Comparison of ENCODE assay signal across 9 cellular contexts in the genomic region with DNA sequence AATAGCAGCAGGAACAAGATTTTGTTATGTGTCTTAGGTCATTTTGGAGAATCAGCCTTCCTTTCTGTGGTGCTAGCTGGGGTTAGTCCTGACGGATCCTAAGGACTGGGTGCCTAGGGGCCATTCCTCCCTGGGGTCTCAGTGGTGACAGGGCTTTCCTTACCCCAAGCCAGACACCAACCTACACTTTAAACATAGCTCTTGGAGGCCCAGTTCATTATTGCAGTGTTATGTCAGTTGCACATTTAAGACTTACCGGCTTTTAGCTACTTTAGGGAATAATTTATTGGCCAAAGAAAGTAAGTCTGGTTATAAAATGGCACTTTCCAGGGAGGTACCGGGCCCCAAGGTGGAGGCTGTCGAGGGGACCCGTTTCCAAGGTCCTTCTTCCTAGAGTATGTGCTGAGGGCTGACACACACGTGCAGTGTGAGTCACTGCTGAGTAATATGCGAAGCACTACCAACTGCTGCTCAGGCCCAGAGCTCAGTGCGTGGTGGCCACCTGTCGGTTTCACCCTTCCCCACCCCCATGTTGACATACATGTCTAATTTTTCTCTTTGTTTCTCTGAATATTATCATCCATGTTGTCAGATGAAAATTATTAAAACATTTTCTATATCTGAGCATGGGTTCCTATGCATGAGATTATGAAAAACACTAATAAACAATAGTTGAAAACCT. TPM values are rescaled to one million over a fixed set of nuclear protein-coding genes. Genes with fewer than 3 reads are reported as not detected.
DNase-seq lines count a peak whose midpoint lies in the region; ATAC-seq and TF ChIP-seq lines count a peak whose summit lies in the region.
"Had no signal": no experiment of that assay in that cellular context is flagged by ENCODE, and none has a peak within 500 bp of the region (broad histone marks: within the 10 kb centered on the region; RNA-seq: fewer than 3 reads in every experiment).

No MANE protein-coding gene starts in this region.

- H3K9me3 ChIP-seq in SJSA1 (replicated peaks) = no peaks in the 10 kb centered on the region
- H3K9me3 ChIP-seq in testis = no peaks in the 10 kb centered on the region

- DNase-seq in activated effector memory CD4-positive, alpha-beta T cell treated with anti-CD3 and anti-CD28 coated beads, Interleukin-2, amount 50 U/mL, for 16 hours = peak; percentile 81
- DNase-seq in activated effector memory CD4-positive, alpha-beta T cell treated with Interleukin-2 at 50 U/mL for 16 hours = no peak
- DNase-seq in SJSA1 (ENCODE audit: low read depth in 1 of 2, low spot score in 2 of 2) = peak; percentile 54 to 73
- DNase-seq in fibroblast of mammary gland (ENCODE audit: low read depth) = peak; percentile 90
- peak; percentile 12 for DNase-seq in stromal cell of bone marrow (ENCODE audit: low read depth)
- no peak for DNase-seq in OCI-M2 (lab: John Stamatoyannopoulos, UW; ENCODE audit: unreplicated experiment)
- no peak for DNase-seq in testis

- H3K4me1 ChIP-seq in SJSA1 (replicated peaks) (peaks cover 5% of the 10 kb centered on the region), testis (no peaks in the 10 kb centered on the region)

- WGBS in testis, 2 donors = 92 to 93% methylated on average over 9 of the region's 9 CpGs

- H3K4me3 ChIP-seq in SJSA1 (no peak overlapping the region), fibroblast of mammary gland (ENCODE audit: control insufficient read depth, low read depth, low read length) (no peak overlapping the region), testis (no peak overlapping the region)

- ATAC-seq in HG02938 (IDR thresholded peaks at IDR 0.05; ENCODE audit: unreplicated experiment) = peak; percentile 97
- ATAC-seq: CD8-positive, alpha-beta T cell had no signal

- TF ChIP-seq POLR2A in testis (IDR thresholded peaks at IDR 0.05) = no peak

- TF ChIP-seq CTCF in fibroblast of mammary gland (conservative IDR thresholded peaks at IDR 0.05; ENCODE audit: control insufficient read depth, insufficient read depth, low read depth, low read length) (peak; percentile 30), testis (IDR thresholded peaks at IDR 0.05) (no peak)

- H3K27ac ChIP-seq in SJSA1 (no peak overlapping the region), testis (no peak overlapping the region)

- intact Hi-C loops in testis (cut with DNase I; ENCODE audit: low total_unique reads) = no loop called here

- H3K27me3 ChIP-seq in SJSA1 (replicated peaks) = no peaks in the 10 kb centered on the region
- no peaks in the 10 kb centered on the region for H3K27me3 ChIP-seq in testis

- H3K36me3 ChIP-seq in SJSA1 = peaks cover 55% of the 10 kb centered on the region
- no peaks in the 10 kb centered on the region for H3K36me3 ChIP-seq in testis (ENCODE audit: low read depth, missing control alignments)

RNA-seq across cellular contexts. Expression of gene GRHL1, which starts 37.0 kb away (rescaled TPM):
- 1.3 and 2.3 TPM in 2 replicates for total RNA-seq in SJSA1 (2014; rRNA removed; shearing (Covaris generic))
- 1 to 10 TPM; 8.0 to 8.3 TPM for total RNA-seq in testis
- 4.6 TPM for polyA plus RNA-seq in testis (ENCODE audit: insufficient read depth, low read depth, low replicate concordance)

Comparison
In these comparisons a context has a peak if more than half of its experiments do, and no peak if none do; other contexts are left out.
1. DNase-seq: peak in activated effector memory CD4-positive, alpha-beta T cell treated with anti-CD3 and anti-CD28 coated beads, Interleukin-2, amount 50 U/mL, for 16 hours (single experiment), SJSA1 (2 of 2), fibroblast of mammary gland (single experiment) and stromal cell of bone marrow (single experiment); none in activated effector memory CD4-positive, alpha-beta T cell treated with Interleukin-2 at 50 U/mL for 16 hours (single experiment), OCI-M2 (single experiment) and testis (single experiment).